Comparison of ENCODE assay signal across 9 cellular contexts in the genomic region with DNA sequence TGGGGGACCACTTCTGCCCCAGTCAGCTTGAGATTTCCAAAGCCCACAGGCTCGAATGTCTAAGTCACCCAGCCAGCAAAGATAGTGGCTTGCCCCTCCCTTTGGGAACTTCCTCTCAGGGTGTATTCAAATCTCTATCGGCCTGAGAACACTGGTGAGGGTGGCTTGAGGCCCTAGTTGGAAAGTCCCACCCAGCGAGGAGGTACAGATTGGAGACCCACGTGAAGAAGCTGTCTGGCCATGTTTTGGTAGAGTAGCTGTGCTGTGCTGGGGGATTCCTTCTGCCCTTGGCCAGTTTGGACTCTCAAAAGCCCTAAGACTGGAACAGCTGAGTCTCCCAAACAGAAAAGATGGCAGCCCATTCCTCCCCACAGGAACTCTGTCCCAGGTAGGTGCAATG.
A peak's percentile ranks its signal among the peaks of the same experiment; 100 is the strongest.
DNase-seq lines count a peak whose midpoint lies in the region; ATAC-seq and TF ChIP-seq lines count a peak whose summit lies in the region.
"Had no signal": no experiment of that assay in that cellular context is flagged by ENCODE, and none has a peak within 500 bp of the region (broad histone marks: within the 10 kb centered on the region; RNA-seq: fewer than 3 reads in every experiment).

No MANE protein-coding gene starts in this region.

- DNase-seq in OCI-M2 (lab: John Stamatoyannopoulos, UW; ENCODE audit: unreplicated experiment), result no peak
- no peak for DNase-seq in RKO (ENCODE audit: low spot score)
- DNase-seq in immature natural killer cell, result no peak
- DNase-seq in activated T-helper 2 cell treated with anti-CD3 and anti-CD28 coated beads, Interferon-gamma antibody, Interleukin-2, Interleukin-4, amounts not matched to agents 10 μg/mL and 5 μg/mL and 100 μg/mL, durations not matched to agents 14 hours and 24 hours and 36 hours (ENCODE audit: low spot score), result no peak
- DNase-seq: nephron progenitor cell had no signal

- peak overlapping the region; percentile 58 for H3K4me3 ChIP-seq in GM12875 (ENCODE audit: low read depth, low read length)

- TF ChIP-seq CTCF in GM12875 (IDR thresholded peaks at IDR 0.05; ENCODE audit: borderline replicate concordance, insufficient read depth, low read depth, low read length), result no peak

- H3K27ac Mint-ChIP-seq in immature natural killer cell, result no peak overlapping the region
- no peak overlapping the region for H3K27ac Mint-ChIP-seq in activated T-helper 2 cell treated with anti-CD3 and anti-CD28 coated beads, Interferon-gamma antibody, Interleukin-2, Interleukin-4, amounts not matched to agents 10 μg/mL and 5 μg/mL and 100 μg/mL, durations not matched to agents 14 hours and 24 hours and 36 hours
- H3K27ac Mint-ChIP-seq: nephron progenitor cell had no signal

- H3K36me3 Mint-ChIP-seq in immature natural killer cell, result peaks cover 0 to 5% (median 0%) of the 10 kb centered on the region in 3 donors
- no peaks in the 10 kb centered on the region for H3K36me3 Mint-ChIP-seq in activated T-helper 2 cell treated with anti-CD3 and anti-CD28 coated beads, Interferon-gamma antibody, Interleukin-2, Interleukin-4, amounts not matched to agents 10 μg/mL and 5 μg/mL and 100 μg/mL, durations not matched to agents 14 hours and 24 hours and 36 hours (ENCODE audit: low read depth)

- peaks cover 30 to 81% (median 45%) of the 10 kb centered on the region in 6 donors for H3K9me3 Mint-ChIP-seq in immature natural killer cell
- H3K9me3 Mint-ChIP-seq in activated T-helper 2 cell treated with anti-CD3 and anti-CD28 coated beads, Interferon-gamma antibody, Interleukin-2, Interleukin-4, amounts not matched to agents 10 μg/mL and 5 μg/mL and 100 μg/mL, durations not matched to agents 14 hours and 24 hours and 36 hours, result peaks cover 30% of the 10 kb centered on the region

- H3K4me1 Mint-ChIP-seq in immature natural killer cell, result no peaks in the 10 kb centered on the region
- no peaks in the 10 kb centered on the region for H3K4me1 Mint-ChIP-seq in activated T-helper 2 cell treated with anti-CD3 and anti-CD28 coated beads, Interferon-gamma antibody, Interleukin-2, Interleukin-4, amounts not matched to agents 10 μg/mL and 5 μg/mL and 100 μg/mL, durations not matched to agents 14 hours and 24 hours and 36 hours (ENCODE audit: low read depth)
- H3K4me1 Mint-ChIP-seq: nephron progenitor cell had no signal

- ATAC-seq in GM19397 (IDR thresholded peaks at IDR 0.05; ENCODE audit: unreplicated experiment), result peak; percentile 98
- peak; percentile 95 for ATAC-seq in HG02840 (IDR thresholded peaks at IDR 0.05; ENCODE audit: low FRiP score, unreplicated experiment)
- ATAC-seq in HG03469 (IDR thresholded peaks at IDR 0.05; ENCODE audit: unreplicated experiment), result peak; percentile 98

- peaks cover 0 to 2% (median 0%) of the 10 kb centered on the region in 3 donors for H3K27me3 Mint-ChIP-seq in immature natural killer cell (ENCODE audit: low read depth in 3 of 3)
- H3K27me3 Mint-ChIP-seq in activated T-helper 2 cell treated with anti-CD3 and anti-CD28 coated beads, Interferon-gamma antibody, Interleukin-2, Interleukin-4, amounts not matched to agents 10 μg/mL and 5 μg/mL and 100 μg/mL, durations not matched to agents 14 hours and 24 hours and 36 hours (ENCODE audit: low read depth), result no peaks in the 10 kb centered on the region

- intact Hi-C loops in activated T-helper 2 cell treated with anti-CD3 and anti-CD28 coated beads, Interferon-gamma antibody, Interleukin-2, Interleukin-4, amounts not matched to agents 10 μg/mL and 5 μg/mL and 100 μg/mL, durations not matched to agents 14 hours and 24 hours and 36 hours (cut with micrococcal nuclease), result no loop called here

- H3K4me3 Mint-ChIP-seq in immature natural killer cell, result no peak overlapping the region
- no peak overlapping the region for H3K4me3 Mint-ChIP-seq in activated T-helper 2 cell treated with anti-CD3 and anti-CD28 coated beads, Interferon-gamma antibody, Interleukin-2, Interleukin-4, amounts not matched to agents 10 μg/mL and 5 μg/mL and 100 μg/mL, durations not matched to agents 14 hours and 24 hours and 36 hours (ENCODE audit: low read depth)
- H3K4me3 Mint-ChIP-seq: nephron progenitor cell had no signal
